Comparison of ENCODE assay signal across 8 cellular contexts in genomic region chr5:148957591-148958202, GRCh38.
A peak's percentile ranks its signal among the peaks of the same experiment; 100 is the strongest.
DNase-seq lines count a peak whose midpoint lies in the region; ATAC-seq and TF ChIP-seq lines count a peak whose summit lies in the region.

No MANE protein-coding gene starts in this region.

- H3K9me3 ChIP-seq in neutrophil = no peaks in the 10 kb centered on the region

- no peaks in the 10 kb centered on the region for H3K36me3 Mint-ChIP-seq in endothelial cell (ENCODE audit: low read depth, unreplicated experiment)

- TF ChIP-seq CTCF in endothelial cell (IDR thresholded peaks at IDR 0.05; ENCODE audit: unreplicated experiment) (peak; percentile 85), neutrophil (IDR thresholded peaks at IDR 0.05) (peak; percentile 72)

- no peaks in the 10 kb centered on the region for H3K36me3 ChIP-seq in neutrophil

- no peak overlapping the region for H3K4me3 ChIP-seq in neutrophil (ENCODE audit: low read depth in 1 of 2, low read length in 1 of 2)

- no peaks in the 10 kb centered on the region for H3K27me3 ChIP-seq in neutrophil

- H3K27ac ChIP-seq in neutrophil = no peak overlapping the region

- peak; percentile 53 for DNase-seq in AG20443 (ENCODE audit: low spot score)
- DNase-seq in MV-4-11 (lab: John Stamatoyannopoulos, UW) = peak; percentile 40
- peak; percentile 62 for DNase-seq in activated CD4-positive, alpha-beta T cell treated with anti-CD3 and anti-CD28 coated beads for 48 hours
- DNase-seq in endothelial cell (ENCODE audit: low spot score) = peak; percentile 67
- DNase-seq in cortex of kidney (lab: John Stamatoyannopoulos, UW) = no peak
- DNase-seq in H4 (ENCODE audit: low spot score) = no peak

- no peaks in the 10 kb centered on the region for H3K4me1 ChIP-seq in neutrophil (ENCODE audit: control insufficient read depth in 1 of 2, insufficient read depth in 1 of 2, low read depth in 1 of 2, low read length in 1 of 2)

- ATAC-seq in GM18867 (IDR thresholded peaks at IDR 0.05; ENCODE audit: unreplicated experiment) = peak; percentile 54

- H3K4me1 Mint-ChIP-seq in endothelial cell (ENCODE audit: unreplicated experiment) = no peaks in the 10 kb centered on the region

- H3K4me3 Mint-ChIP-seq in endothelial cell (ENCODE audit: unreplicated experiment) = no peak overlapping the region

- no peak overlapping the region for H3K27ac Mint-ChIP-seq in endothelial cell (ENCODE audit: unreplicated experiment)

- peaks cover 12% of the 10 kb centered on the region for H3K27me3 Mint-ChIP-seq in endothelial cell (ENCODE audit: unreplicated experiment)

- H3K9me3 Mint-ChIP-seq in endothelial cell (ENCODE audit: unreplicated experiment) = no peaks in the 10 kb centered on the region

Comparison
In these comparisons a context has a peak if more than half of its experiments do, and no peak if none do; other contexts are left out.
1. DNase-seq: peak in AG20443 (single experiment), MV-4-11 (single experiment), activated CD4-positive, alpha-beta T cell treated with anti-CD3 and anti-CD28 coated beads for 48 hours (single experiment) and endothelial cell (single experiment); none in cortex of kidney (single experiment) and H4 (single experiment).